19 cellular contexts compared by ENCODE assay signal in genomic region chr4:171983935-171984805, GRCh38.
DNase-seq lines count a peak whose midpoint lies in the region; ATAC-seq and TF ChIP-seq lines count a peak whose summit lies in the region.
"Had no signal": no experiment of that assay in that cellular context is flagged by ENCODE, and none has a peak within 500 bp of the region (broad histone marks: within the 10 kb centered on the region; RNA-seq: fewer than 3 reads in every experiment).

No MANE protein-coding gene starts in this region.

- H3K23me2 ChIP-seq in H9 (ENCODE audit: insufficient read length, low read depth, low read length, poor library complexity, severe bottlenecking) = no peaks in the 10 kb centered on the region

- TF ChIP-seq CTCF in H9 (conservative IDR thresholded peaks at IDR 0.05) (no peak), hepatocyte (IDR thresholded peaks at IDR 0.05; ENCODE audit: poor library complexity) (no peak)

- 0 out of 7 replicates have a peak overlapping the region, but pooled peaks of 2 of the 3 experiments have one; percentile 9 to 48 for H3K27ac Mint-ChIP-seq in H9
- H3K27ac Mint-ChIP-seq: CD4-positive, CD25-positive, alpha-beta regulatory T cell had no signal

- H3K27me3 Mint-ChIP-seq in H9 (ENCODE audit: low read depth) = no peaks in the 10 kb centered on the region
- H3K27me3 Mint-ChIP-seq: CD4-positive, CD25-positive, alpha-beta regulatory T cell had no signal

- H3K9me3 ChIP-seq in H9 (ENCODE audit: control insufficient read depth, low read depth, low read length) (no peaks in the 10 kb centered on the region), hepatocyte (ENCODE audit: low read depth) (no peaks in the 10 kb centered on the region), neuronal stem cell (replicated peaks in 1 of 2; ENCODE audit: control insufficient read depth in 2 of 2, insufficient read depth in 1 of 2, low read depth in 1 of 2, low read length in 2 of 2) (no peaks in the 10 kb centered on the region)

- H3K4me3 ChIP-seq in hepatocyte = no peak overlapping the region
- no peak overlapping the region for H3K4me3 ChIP-seq in neuronal stem cell (ENCODE audit: low read length in 2 of 2)
- H3K4me3 ChIP-seq: K562 had no signal

- no peaks in the 10 kb centered on the region for H3K36me3 ChIP-seq in hepatocyte (replicated peaks; ENCODE audit: insufficient read depth, low read depth)
- H3K36me3 ChIP-seq in neuronal stem cell (replicated peaks in 1 of 2; ENCODE audit: control insufficient read depth in 2 of 2, insufficient read depth in 2 of 2, low read length in 2 of 2) = no peaks in the 10 kb centered on the region

- no peak for DNase-seq in H9
- DNase-seq in UCSD-AML1 (lab: John Stamatoyannopoulos, UW; ENCODE audit: unreplicated experiment) = peak; percentile 5
- DNase-seq in hepatocyte (ENCODE audit: low spot score) = peak; percentile 6
- no peak for DNase-seq in neuronal stem cell (ENCODE audit: low spot score)
- DNase-seq in HK-2 (ENCODE audit: unreplicated experiment) = no peak
- DNase-seq in NCI-H2196 treated with DMSO at 0.1 percent for 48 hours (lab: John Stamatoyannopoulos, UW; ENCODE audit: unreplicated experiment) = no peak
- DNase-seq in substantia nigra (lab: John Stamatoyannopoulos, UW) = no peak
- DNase-seq: CD4-positive, CD25-positive, alpha-beta regulatory T cell; DND-41; GF-D8; GOT3; NCI-H1048; NCI-H146; NCI-H2107; NCI-H446 had no signal

- no peak overlapping the region for H3K23ac ChIP-seq in H9 (ENCODE audit: insufficient read length, low read depth, low read length)
- H3K23ac ChIP-seq in neuronal stem cell (ENCODE audit: low read depth, low read length, poor library complexity) = no peak overlapping the region

- no peak overlapping the region for H3K4me2 ChIP-seq in H9 (ENCODE audit: insufficient read depth, insufficient read length, low read length)
- H3K4me2 ChIP-seq in hepatocyte = no peak overlapping the region
- no peak overlapping the region for H3K4me2 ChIP-seq in neuronal stem cell (ENCODE audit: insufficient read depth, low read length, poor library complexity, severe bottlenecking)

- H2BK12ac ChIP-seq in H9 (ENCODE audit: insufficient read length, low read depth, low read length) = no peak overlapping the region
- no peak overlapping the region for H2BK12ac ChIP-seq in neuronal stem cell (ENCODE audit: low read length)

- H2BK15ac ChIP-seq in H9 (ENCODE audit: low read depth, low read length) = no peak overlapping the region
- no peak overlapping the region for H2BK15ac ChIP-seq in neuronal stem cell (ENCODE audit: low read length)

- H3K4me1 Mint-ChIP-seq in H9 = peaks cover 9 to 11% of the 10 kb centered on the region in 2 experiments
- H3K4me1 Mint-ChIP-seq: CD4-positive, CD25-positive, alpha-beta regulatory T cell had no signal

- WGBS in H9 (ENCODE audit: extremely low coverage, insufficient read length, low lambda C conversion rate) = no CpG with 5 or more reads among the region's 5 CpGs
- WGBS in hepatocyte (ENCODE audit: low lambda C conversion rate, missing lambda C conversion rate) = 69% methylated on average over 5 of the region's 5 CpGs
- WGBS in neuronal stem cell (ENCODE audit: extremely low coverage in 2 of 2, insufficient read length in 2 of 2, insufficient replicate concordance in 1 of 2), 2 donors = no CpG with 5 or more reads among the region's 5 CpGs

- no peaks in the 10 kb centered on the region for H3K9me2 ChIP-seq in hepatocyte (replicated peaks; ENCODE audit: insufficient read depth)

- no peak overlapping the region for H4K8ac ChIP-seq in H9 (replicated peaks; ENCODE audit: insufficient read length, low read depth, low read length)
- H4K8ac ChIP-seq in neuronal stem cell (ENCODE audit: low read depth, low read length) = no peak overlapping the region

- no peak for ATAC-seq in HG03378 (IDR thresholded peaks at IDR 0.05; ENCODE audit: unreplicated experiment)
- ATAC-seq: K562, Panc1, Right ventricle myocardium inferior had no signal

- H3K4ac ChIP-seq in H9 (ENCODE audit: low read depth, low read length) = no peak overlapping the region
- H3K4ac ChIP-seq in neuronal stem cell (ENCODE audit: low read length) = no peak overlapping the region

- H3K27me3 ChIP-seq in H9 (ENCODE audit: insufficient read depth, low read length) (no peaks in the 10 kb centered on the region), hepatocyte (no peaks in the 10 kb centered on the region), neuronal stem cell (ENCODE audit: control insufficient read depth in 3 of 3, insufficient read depth in 3 of 3, low read depth in 1 of 3, low read length in 3 of 3) (no peaks in the 10 kb centered on the region)

- H3K4me1 ChIP-seq in H9 (ENCODE audit: insufficient read depth, low read length) = no peaks in the 10 kb centered on the region; the same call in 1 of the 2 replicates
- H3K4me1 ChIP-seq in hepatocyte (ENCODE audit: insufficient read depth) = no peaks in the 10 kb centered on the region
- peaks cover 2% of the 10 kb centered on the region in 2 donors for H3K4me1 ChIP-seq in neuronal stem cell (ENCODE audit: control insufficient read depth in 2 of 2, insufficient read depth in 1 of 2, low read depth in 1 of 2, low read length in 2 of 2)

- H4K91ac ChIP-seq in H9 (ENCODE audit: insufficient read length, low read depth, low read length) (no peak overlapping the region), neuronal stem cell (ENCODE audit: low read depth, low read length, poor library complexity) (no peak overlapping the region)

- H2BK20ac ChIP-seq in H9 (ENCODE audit: low read depth, low read length, poor library complexity, severe bottlenecking) = no peak overlapping the region

- H3K79me2 ChIP-seq in H9 (ENCODE audit: insufficient read depth, low read length) (no peaks in the 10 kb centered on the region), hepatocyte (no peaks in the 10 kb centered on the region)

- H3K18ac ChIP-seq in H9 (ENCODE audit: insufficient read length, low read depth, low read length) (no peak overlapping the region), neuronal stem cell (ENCODE audit: low read length) (no peak overlapping the region)

- H4K5ac ChIP-seq in H9 (ENCODE audit: insufficient read length, low read depth, low read length) = no peak overlapping the region

- no peaks in the 10 kb centered on the region for H3K79me1 ChIP-seq in H9 (ENCODE audit: insufficient read depth, low read depth, low read length, poor library complexity, severe bottlenecking)
- no peaks in the 10 kb centered on the region for H3K79me1 ChIP-seq in neuronal stem cell (ENCODE audit: low read depth, low read length)

- H3K9ac ChIP-seq in H9 (ENCODE audit: extremely low read depth, insufficient read length, low read length) (no peak overlapping the region), neuronal stem cell (ENCODE audit: low read depth, low read length, poor library complexity) (no peak overlapping the region)

- no peaks in the 10 kb centered on the region for H4K20me1 ChIP-seq in H9 (ENCODE audit: control insufficient read depth, insufficient read depth, insufficient read length)
- H4K20me1 ChIP-seq in hepatocyte (ENCODE audit: insufficient read depth, poor library complexity, severe bottlenecking) = no peaks in the 10 kb centered on the region

- no peak overlapping the region for H3K56ac ChIP-seq in H9 (ENCODE audit: insufficient read length, low read depth, low read length)

- H2BK5ac ChIP-seq in H9 (ENCODE audit: insufficient read length, low read length) (no peak overlapping the region), neuronal stem cell (ENCODE audit: low read length) (no peak overlapping the region)

- no peaks in the 10 kb centered on the region; a peak in 2 of 7 replicates for H3K36me3 Mint-ChIP-seq in H9 (ENCODE audit: insufficient read depth in 1 of 3, low read depth in 3 of 3)
- H3K36me3 Mint-ChIP-seq: CD4-positive, CD25-positive, alpha-beta regulatory T cell had no signal

- H3K14ac ChIP-seq in H9 (ENCODE audit: insufficient read depth, low read length) (no peak overlapping the region), neuronal stem cell (ENCODE audit: low read length) (no peak overlapping the region)

- no peak overlapping the region for H2AK5ac ChIP-seq in H9 (ENCODE audit: insufficient read length, low read length)
- H2AK5ac ChIP-seq in neuronal stem cell (ENCODE audit: low read depth, low read length) = no peak overlapping the region

- H3K27ac ChIP-seq in H9 (ENCODE audit: insufficient read length, low read depth, low read length) (no peak overlapping the region), hepatocyte (no peak overlapping the region), neuronal stem cell (replicated peaks; ENCODE audit: low read length) (no peak overlapping the region), substantia nigra (ENCODE audit: low read depth, low read length, poor library complexity, severe bottlenecking) (no peak overlapping the region)

- no peaks in the 10 kb centered on the region; a peak in 1 of 5 replicates for H3K9me3 Mint-ChIP-seq in H9

- H2BK120ac ChIP-seq in H9 (ENCODE audit: low read depth, low read length, poor library complexity, severe bottlenecking) (no peak overlapping the region), neuronal stem cell (ENCODE audit: low read depth, low read length) (no peak overlapping the region)

- no peak overlapping the region for H2AFZ ChIP-seq in H9 (ENCODE audit: low read length)
- H2AFZ ChIP-seq in hepatocyte = no peak overlapping the region
- H2AFZ ChIP-seq in neuronal stem cell (ENCODE audit: low read length) = peak overlapping the region; percentile 72

- H3T11ph ChIP-seq in H9 (ENCODE audit: low read length) = no peak overlapping the region

- no peak overlapping the region for H3K4me3 Mint-ChIP-seq in H9
- H3K4me3 Mint-ChIP-seq: CD4-positive, CD25-positive, alpha-beta regulatory T cell had no signal

Comparison
In these comparisons a context has a peak if more than half of its experiments do, and no peak if none do; other contexts are left out.
1. DNase-seq: peak in UCSD-AML1 (single experiment) and hepatocyte (single experiment); none in H9 (single experiment), neuronal stem cell (single experiment), HK-2 (single experiment), NCI-H2196 treated with DMSO at 0.1 percent for 48 hours (single experiment) and substantia nigra (0 of 49).